Comparison of ENCODE assay signal across 1 cellular context in genomic region chr15:63476229-63476632, GRCh38.
TF ChIP-seq lines count a peak whose summit lies in the region.

No MANE protein-coding gene starts in this region.

TF ChIP-seq in HEK293, 187 proteins besides CTCF, POLR2A, EP300 and RAD21 (continued from another document and continues in another):
- TF ChIP-seq BCL6B (tag by site-specific recombination; IDR thresholded peaks at IDR 0.05) (peak; percentile 64; the same call in 1 of the 2 replicates), GLIS1 (tag by site-specific recombination; IDR thresholded peaks at IDR 0.05) (no peak), KLF1 (tag by site-specific recombination; IDR thresholded peaks at IDR 0.05) (no peak), OSR2 (tag by site-specific recombination; IDR thresholded peaks at IDR 0.05) (no peak), ZNF174 (tag by site-specific recombination; IDR thresholded peaks at IDR 0.05) (no peak), ZNF654 (tag by site-specific recombination; IDR thresholded peaks at IDR 0.05; ENCODE audit: low read depth) (no peak), ZNF335 (tag by site-specific recombination; conservative IDR thresholded peaks at IDR 0.05) (no peak), ZFP3 (tag by site-specific recombination; IDR thresholded peaks at IDR 0.05; ENCODE audit: low read depth) (no peak), ZNF585B (tag by site-specific recombination; IDR thresholded peaks at IDR 0.05) (no peak), ZNF549 (tag by site-specific recombination; IDR thresholded peaks at IDR 0.05) (no peak), ZNF2 (tag by site-specific recombination; IDR thresholded peaks at IDR 0.05) (no peak), ZNF629 (tag by site-specific recombination; IDR thresholded peaks at IDR 0.05) (peak; percentile 95), ZNF26 (tag by site-specific recombination; IDR thresholded peaks at IDR 0.05) (no peak), ZBTB17 (tag by site-specific recombination; IDR thresholded peaks at IDR 0.05) (peak; percentile 78), ZNF561 (tag by site-specific recombination; IDR thresholded peaks at IDR 0.05; ENCODE audit: borderline replicate concordance) (no peak), ZBTB20 (tag by site-specific recombination; IDR thresholded peaks at IDR 0.05) (no peak), ZNF169 (tag by site-specific recombination; IDR thresholded peaks at IDR 0.05) (no peak), KLF8 (tag by site-specific recombination; IDR thresholded peaks at IDR 0.05) (0 out of 2 replicates have a peak, but pooled peaks have one; percentile 55), KLF10 (tag by site-specific recombination; IDR thresholded peaks at IDR 0.05) (no peak), ZNF140 (tag by site-specific recombination; IDR thresholded peaks at IDR 0.05) (no peak), ZBTB10 (tag by site-specific recombination; IDR thresholded peaks at IDR 0.05) (no peak), ZNF777 (tag by site-specific recombination; IDR thresholded peaks at IDR 0.05; ENCODE audit: borderline replicate concordance) (no peak), ZNF112 (tag by site-specific recombination; IDR thresholded peaks at IDR 0.05) (no peak), SP2 (tag by site-specific recombination; IDR thresholded peaks at IDR 0.05) (peak; percentile 17; the same call in 1 of the 2 replicates), ZNF10 (tag by site-specific recombination; IDR thresholded peaks at IDR 0.05) (no peak), ZNF513 (tag by site-specific recombination; IDR thresholded peaks at IDR 0.05) (no peak), ZNF677 (tag by site-specific recombination; IDR thresholded peaks at IDR 0.05) (no peak), ZNF202 (tag by site-specific recombination; IDR thresholded peaks at IDR 0.05; ENCODE audit: borderline replicate concordance) (no peak), BCL11B (tag by site-specific recombination; IDR thresholded peaks at IDR 0.05; ENCODE audit: low read depth) (no peak), KLF17 (tag by site-specific recombination; IDR thresholded peaks at IDR 0.05) (peak; percentile 36; the same call in 1 of the 2 replicates), SP3 (tag by site-specific recombination; IDR thresholded peaks at IDR 0.05) (peak; percentile 47; the same call in 1 of the 2 replicates), ZNF426 (tag by site-specific recombination; IDR thresholded peaks at IDR 0.05) (no peak), GLIS2 (tag by site-specific recombination; IDR thresholded peaks at IDR 0.05) (no peak), ZNF155 (tag by site-specific recombination; IDR thresholded peaks at IDR 0.05) (no peak), ZNF266 (tag by site-specific recombination; IDR thresholded peaks at IDR 0.05; ENCODE audit: low read depth) (no peak), ZNF596 (tag by site-specific recombination; IDR thresholded peaks at IDR 0.05) (no peak), ZNF221 (tag by site-specific recombination; IDR thresholded peaks at IDR 0.05; ENCODE audit: borderline replicate concordance) (no peak), ZNF354C (tag by site-specific recombination; IDR thresholded peaks at IDR 0.05; ENCODE audit: borderline replicate concordance, low read depth) (no peak), ZNF175 (tag by site-specific recombination; IDR thresholded peaks at IDR 0.05) (no peak), ZNF211 (tag by site-specific recombination; IDR thresholded peaks at IDR 0.05; ENCODE audit: low read depth) (no peak), ZNF792 (tag by site-specific recombination; IDR thresholded peaks at IDR 0.05) (no peak), ZNF16 (tag by site-specific recombination; IDR thresholded peaks at IDR 0.05; ENCODE audit: low read depth) (no peak), ZNF223 (tag by site-specific recombination; IDR thresholded peaks at IDR 0.05) (no peak), GLI4 (tag by site-specific recombination; IDR thresholded peaks at IDR 0.05) (no peak), ZNF610 (tag by site-specific recombination; IDR thresholded peaks at IDR 0.05; ENCODE audit: borderline replicate concordance) (no peak), YY1 (tag by site-specific recombination; IDR thresholded peaks at IDR 0.05) (no peak), ZNF311 (tag by site-specific recombination; IDR thresholded peaks at IDR 0.05; ENCODE audit: borderline replicate concordance) (no peak), ZNF423 (tag by site-specific recombination; IDR thresholded peaks at IDR 0.05) (no peak), ZFP41 (tag by site-specific recombination; IDR thresholded peaks at IDR 0.05; ENCODE audit: borderline replicate concordance) (no peak), ZFP37 (tag by site-specific recombination; IDR thresholded peaks at IDR 0.05) (0 out of 2 replicates have a peak, but pooled peaks have one; percentile 42), ZNF580 (tag by site-specific recombination; IDR thresholded peaks at IDR 0.05) (no peak), ZBTB21 (tag by site-specific recombination; IDR thresholded peaks at IDR 0.05) (peak; percentile 47; the same call in 1 of the 2 replicates), PRDM10 (tag by site-specific recombination; IDR thresholded peaks at IDR 0.05) (0 out of 2 replicates have a peak, but pooled peaks have one; percentile 21)
- TF ChIP-seq, protein P1, sequence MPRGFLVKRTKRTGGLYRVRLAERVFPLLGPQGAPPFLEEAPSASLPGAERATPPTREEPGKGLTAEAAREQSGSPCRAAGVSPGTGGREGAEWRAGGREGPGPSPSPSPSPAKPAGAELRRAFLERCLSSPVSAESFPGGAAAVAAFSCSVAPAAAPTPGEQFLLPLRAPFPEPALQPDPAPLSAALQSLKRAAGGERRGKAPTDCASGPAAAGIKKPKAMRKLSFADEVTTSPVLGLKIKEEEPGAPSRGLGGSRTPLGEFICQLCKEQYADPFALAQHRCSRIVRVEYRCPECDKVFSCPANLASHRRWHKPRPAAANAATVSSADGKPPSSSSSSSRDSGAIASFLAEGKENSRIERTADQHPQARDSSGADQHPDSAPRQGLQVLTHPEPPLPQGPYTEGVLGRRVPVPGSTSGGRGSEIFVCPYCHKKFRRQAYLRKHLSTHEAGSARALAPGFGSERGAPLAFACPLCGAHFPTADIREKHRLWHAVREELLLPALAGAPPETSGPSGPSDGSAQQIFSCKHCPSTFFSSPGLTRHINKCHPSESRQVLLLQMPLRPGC (tag by site-specific recombination; IDR thresholded peaks at IDR 0.05) = 0 out of 2 replicates have a peak, but pooled peaks have one; percentile 36
- TF ChIP-seq, protein P2, sequence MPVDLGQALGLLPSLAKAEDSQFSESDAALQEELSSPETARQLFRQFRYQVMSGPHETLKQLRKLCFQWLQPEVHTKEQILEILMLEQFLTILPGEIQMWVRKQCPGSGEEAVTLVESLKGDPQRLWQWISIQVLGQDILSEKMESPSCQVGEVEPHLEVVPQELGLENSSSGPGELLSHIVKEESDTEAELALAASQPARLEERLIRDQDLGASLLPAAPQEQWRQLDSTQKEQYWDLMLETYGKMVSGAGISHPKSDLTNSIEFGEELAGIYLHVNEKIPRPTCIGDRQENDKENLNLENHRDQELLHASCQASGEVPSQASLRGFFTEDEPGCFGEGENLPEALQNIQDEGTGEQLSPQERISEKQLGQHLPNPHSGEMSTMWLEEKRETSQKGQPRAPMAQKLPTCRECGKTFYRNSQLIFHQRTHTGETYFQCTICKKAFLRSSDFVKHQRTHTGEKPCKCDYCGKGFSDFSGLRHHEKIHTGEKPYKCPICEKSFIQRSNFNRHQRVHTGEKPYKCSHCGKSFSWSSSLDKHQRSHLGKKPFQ (tag by site-specific recombination; IDR thresholded peaks at IDR 0.05) = no peak
